ENCODE assay signal across 8 cellular contexts in the genomic region with DNA sequence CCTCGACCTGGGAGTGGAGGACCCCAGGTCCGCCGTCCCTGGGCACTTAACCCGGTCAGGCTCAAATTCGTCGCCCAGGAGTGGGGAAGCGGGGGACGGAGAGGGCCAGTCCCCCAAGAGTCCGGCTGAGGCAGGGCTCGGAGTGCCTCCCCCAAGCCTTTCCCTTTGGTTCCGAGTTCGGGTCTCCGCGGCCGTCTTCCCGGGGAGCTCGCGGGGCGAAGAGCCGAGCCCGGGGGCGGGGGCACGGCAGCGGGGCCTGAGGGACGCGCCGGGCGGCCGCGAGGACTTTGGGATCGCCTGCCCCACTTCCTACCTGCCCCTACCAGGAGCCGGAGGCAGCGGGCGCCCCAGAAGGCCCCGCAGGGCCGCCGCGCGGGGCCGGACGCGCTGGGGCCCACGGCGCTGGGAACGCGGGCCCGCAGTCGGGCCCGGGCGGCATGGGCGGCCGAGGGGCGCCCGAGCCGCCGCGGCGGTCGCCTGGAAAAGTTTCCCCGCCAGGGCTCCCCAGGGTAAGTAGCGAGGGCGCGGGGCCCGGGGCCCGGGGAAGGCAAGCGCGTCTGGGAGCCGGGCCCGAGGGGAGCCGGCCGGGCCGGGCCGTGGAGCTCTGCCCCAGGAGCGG. TPM values are rescaled to one million over a fixed set of nuclear protein-coding genes. Genes with fewer than 3 reads are reported as not detected.
DNase-seq lines count a peak whose midpoint lies in the region; ATAC-seq and TF ChIP-seq lines count a peak whose summit lies in the region.

No MANE protein-coding gene starts in this region.

- H3K27ac ChIP-seq in neural progenitor cell, result no peak overlapping the region

- H3K36me3 Mint-ChIP-seq in activated CD8-positive, alpha-beta memory T cell treated with anti-CD3 and anti-CD28 coated beads, Interleukin-2, amount 10 ng/mL, durations not matched to agents 7 days and 5 days, result peaks cover 48% of the 10 kb centered on the region
- peaks cover 2% of the 10 kb centered on the region for H3K36me3 Mint-ChIP-seq in neural progenitor cell

- no peaks in the 10 kb centered on the region for H3K27me3 ChIP-seq in neural progenitor cell

- no peak for TF ChIP-seq CTCF in neural progenitor cell (IDR thresholded peaks at IDR 0.05)

- peaks cover 17% of the 10 kb centered on the region for H4K20me1 ChIP-seq in neural progenitor cell (ENCODE audit: low read depth)

- H3F3A ChIP-seq in neural progenitor cell (ENCODE audit: low read depth), result peaks cover 36% of the 10 kb centered on the region

- H3K27me3 Mint-ChIP-seq in activated CD8-positive, alpha-beta memory T cell treated with anti-CD3 and anti-CD28 coated beads, Interleukin-2, amount 10 ng/mL, durations not matched to agents 7 days and 5 days, result no peaks in the 10 kb centered on the region
- peaks cover 5% of the 10 kb centered on the region for H3K27me3 Mint-ChIP-seq in neural progenitor cell (ENCODE audit: insufficient read depth, low read depth)

- H3K4me3 ChIP-seq in neural progenitor cell, result peak overlapping the region; percentile 94

- ATAC-seq in HG03280 (IDR thresholded peaks at IDR 0.05; ENCODE audit: unreplicated experiment), result peak; percentile 43
- ATAC-seq in activated CD8-positive, alpha-beta memory T cell treated with anti-CD3 and anti-CD28 coated beads, Interleukin-2, amount 10 ng/mL, durations not matched to agents 7 days and 5 days, result peak; percentile 38

- no peaks in the 10 kb centered on the region for H3K9me3 Mint-ChIP-seq in activated CD8-positive, alpha-beta memory T cell treated with anti-CD3 and anti-CD28 coated beads, Interleukin-2, amount 10 ng/mL, durations not matched to agents 7 days and 5 days (ENCODE audit: low read depth)
- no peaks in the 10 kb centered on the region for H3K9me3 Mint-ChIP-seq in neural progenitor cell

- H3K79me2 ChIP-seq in neural progenitor cell (ENCODE audit: low read depth), result peaks cover 6% of the 10 kb centered on the region

- in situ Hi-C loops in G401 (cut with HindIII; ENCODE audit: low sequenced_read_pairs), result no loop called here

- no peak overlapping the region for H3K9ac ChIP-seq in neural progenitor cell

- peak overlapping the region; percentile 98 for H3K4me2 ChIP-seq in neural progenitor cell

- CTCF ChIA-PET in activated CD8-positive, alpha-beta memory T cell treated with anti-CD3 and anti-CD28 coated beads, Interleukin-2, amount 10 ng/mL, durations not matched to agents 7 days and 5 days (lab: Charles Lee), result interaction anchor here (0.8 to 2.4 kb wide), 12 partner anchors 13 to 482 kb away, joined by 3 to 10 read pairs (median 4); a partner anchor contains a TSS

- peak overlapping the region; percentile 83 for H3K4me3 Mint-ChIP-seq in activated CD8-positive, alpha-beta memory T cell treated with anti-CD3 and anti-CD28 coated beads, Interleukin-2, amount 10 ng/mL, durations not matched to agents 7 days and 5 days
- peak overlapping the region; percentile 90 for H3K4me3 Mint-ChIP-seq in neural progenitor cell

- peak overlapping the region; percentile 86 for H2AFZ ChIP-seq in neural progenitor cell (replicated peaks)

- DNase-seq in G401 (ENCODE audit: low spot score) (peak; percentile 31), fibroblast of gingiva (ENCODE audit: low read depth) (peak; percentile 29), neural progenitor cell (ENCODE audit: low spot score) (peak; percentile 54), NCI-H187 (lab: John Stamatoyannopoulos, UW) (no peak), DMS79 (lab: John Stamatoyannopoulos, UW) (no peak), NCI-H2029 (lab: John Stamatoyannopoulos, UW) (no peak)
- DNase-seq in activated CD8-positive, alpha-beta memory T cell treated with anti-CD3 and anti-CD28 coated beads, Interleukin-2, amount 10 ng/mL, durations not matched to agents 7 days and 5 days, result no peak

- H3K9me3 ChIP-seq in neural progenitor cell (ENCODE audit: low read depth), result no peaks in the 10 kb centered on the region

- H3K4me1 ChIP-seq in neural progenitor cell, result peaks cover 41% of the 10 kb centered on the region

- H3K27ac Mint-ChIP-seq in activated CD8-positive, alpha-beta memory T cell treated with anti-CD3 and anti-CD28 coated beads, Interleukin-2, amount 10 ng/mL, durations not matched to agents 7 days and 5 days, result peak overlapping the region; percentile 86
- H3K27ac Mint-ChIP-seq in neural progenitor cell, result peak overlapping the region; percentile 84

- H3K36me3 ChIP-seq in neural progenitor cell, result no peaks in the 10 kb centered on the region

- H3K4me1 Mint-ChIP-seq in activated CD8-positive, alpha-beta memory T cell treated with anti-CD3 and anti-CD28 coated beads, Interleukin-2, amount 10 ng/mL, durations not matched to agents 7 days and 5 days, result peaks cover 60% of the 10 kb centered on the region
- peaks cover 47% of the 10 kb centered on the region for H3K4me1 Mint-ChIP-seq in neural progenitor cell

RNA-seq across cellular contexts. Expression of a gene that starts 2.8 kb away (rescaled TPM):
- total RNA-seq in G401 (2014; rRNA removed; shearing (Covaris generic)), result 21.8 and 28.9 TPM in 2 replicates
- total RNA-seq in activated CD8-positive, alpha-beta memory T cell treated with anti-CD3 and anti-CD28 coated beads, Interleukin-2, amount 10 ng/mL, durations not matched to agents 7 days and 5 days, result 100 to 1,000 TPM; 487 to 625 TPM
- 8.3 and 18.8 TPM in 2 replicates for total RNA-seq in neural progenitor cell (ENCODE audit: low replicate concordance)

RNA-seq across cellular contexts. Expression of a gene that starts 13.1 kb away (rescaled TPM):
- 0.43 and 0.64 TPM in 2 replicates for total RNA-seq in G401 (2014; rRNA removed; shearing (Covaris generic))
- 10 to 100 TPM; 55.7 to 61.2 TPM for total RNA-seq in activated CD8-positive, alpha-beta memory T cell treated with anti-CD3 and anti-CD28 coated beads, Interleukin-2, amount 10 ng/mL, durations not matched to agents 7 days and 5 days
- 11.7 and 14.1 TPM in 2 replicates for total RNA-seq in neural progenitor cell (ENCODE audit: low replicate concordance)

RNA-seq across cellular contexts. Expression of a gene that starts 31.9 kb away (rescaled TPM):
- 23.8 and 33.4 TPM in 2 replicates for total RNA-seq in G401 (2014; rRNA removed; shearing (Covaris generic))
- total RNA-seq in activated CD8-positive, alpha-beta memory T cell treated with anti-CD3 and anti-CD28 coated beads, Interleukin-2, amount 10 ng/mL, durations not matched to agents 7 days and 5 days, result 100 to 1,000 TPM; 174 to 183 TPM
- total RNA-seq in neural progenitor cell (ENCODE audit: low replicate concordance), result 7.0 and 15.3 TPM in 2 replicates

Comparison
In these comparisons a context has a peak if more than half of its experiments do, and no peak if none do; other contexts are left out.
1. DNase-seq: peak in G401 (single experiment), fibroblast of gingiva (single experiment) and neural progenitor cell (single experiment); none in activated CD8-positive, alpha-beta memory T cell treated with anti-CD3 and anti-CD28 coated beads, Interleukin-2, amount 10 ng/mL, durations not matched to agents 7 days and 5 days (single experiment), NCI-H187 (0 of 2), DMS79 (single experiment) and NCI-H2029 (single experiment).
2. RNA of a gene that starts 2.8 kb away (total RNA-seq): 487 to 625 TPM in activated CD8-positive, alpha-beta memory T cell treated with anti-CD3 and anti-CD28 coated beads, Interleukin-2, amount 10 ng/mL, durations not matched to agents 7 days and 5 days; 21.8 to 28.9 TPM in G401 and 8.3 to 18.8 TPM in neural progenitor cell; every median in the first group is over 10 times any median in the second.